Comparison of ENCODE assay signal across 10 cellular contexts in the genomic region with DNA sequence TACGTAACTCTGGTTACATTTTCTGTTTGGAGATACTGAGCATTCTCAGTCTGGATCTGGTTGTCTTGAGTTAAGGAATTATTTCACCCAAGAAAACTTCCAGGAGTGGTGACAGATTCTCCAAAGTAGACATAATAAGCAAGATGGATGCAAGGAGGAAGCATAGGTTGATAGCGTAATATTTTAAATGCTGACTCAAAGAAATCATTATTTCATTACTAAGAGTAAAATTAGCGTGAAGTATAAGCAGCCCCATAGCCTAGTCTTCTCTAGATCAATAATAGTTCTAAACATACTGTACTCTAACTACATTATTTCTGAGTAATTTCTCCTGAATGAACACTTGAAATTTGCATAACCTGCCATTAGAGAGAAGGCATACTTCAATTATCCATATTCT. TPM values are rescaled to one million over a fixed set of nuclear protein-coding genes. Genes with fewer than 3 reads are reported as not detected.
"Had no signal": no experiment of that assay in that cellular context is flagged by ENCODE, and none has a peak within 500 bp of the region (broad histone marks: within the 10 kb centered on the region; RNA-seq: fewer than 3 reads in every experiment).

No MANE protein-coding gene starts in this region.

- H3K27ac ChIP-seq: HL-60, KMS-11 had no signal

- H3K27ac Mint-ChIP-seq: IgD-negative memory B cell had no signal

- FAIRE-seq: HTR-8/SVneo had no signal

- H3K9ac ChIP-seq: KMS-11 had no signal

- H3K4me3 Mint-ChIP-seq: IgD-negative memory B cell had no signal

- H3K4me2 ChIP-seq: KMS-11 had no signal

- H3K4me1 Mint-ChIP-seq: IgD-negative memory B cell had no signal

- DNase-seq: IMR-90, Karpas-422, KBM-7, KG1 had no signal

RNA-seq across cellular contexts. Expression of gene MS4A8, which starts 57.5 kb away (rescaled TPM):
- total RNA-seq: HT-29, HT1080, IMR-90 had no signal
- polyA plus RNA-seq: IgD-negative memory B cell, IMR-90 had no signal
